10 cellular contexts compared by ENCODE assay signal in genomic region chr1:76336951-76337371, GRCh38.
A peak's percentile ranks its signal among the peaks of the same experiment; 100 is the strongest.
DNase-seq lines count a peak whose midpoint lies in the region; ATAC-seq and TF ChIP-seq lines count a peak whose summit lies in the region.
"Had no signal": no experiment of that assay in that cellular context is flagged by ENCODE, and none has a peak within 500 bp of the region (broad histone marks: within the 10 kb centered on the region; RNA-seq: fewer than 3 reads in every experiment).

No MANE protein-coding gene starts in this region.

- H4K91ac ChIP-seq in H9 (ENCODE audit: insufficient read length, low read depth, low read length) = no peak overlapping the region

- no peak overlapping the region for H2BK5ac ChIP-seq in H9 (ENCODE audit: insufficient read length, low read length)

- H3K4me1 ChIP-seq in H9 (ENCODE audit: insufficient read depth, low read length) = no peaks in the 10 kb centered on the region; the same call in 1 of the 2 replicates
- H3K4me1 ChIP-seq in OCI-LY7 (ENCODE audit: insufficient read depth, low read length, poor library complexity, severe bottlenecking) = peaks cover 4% of the 10 kb centered on the region
- H3K4me1 ChIP-seq in heart right ventricle = peaks cover 0 to 18% (median 8%) of the 10 kb centered on the region in 9 donors
- H3K4me1 ChIP-seq in skeletal muscle satellite cell (ENCODE audit: control insufficient read depth, insufficient read depth, low read length) = peaks cover 6% of the 10 kb centered on the region

- H3K23me2 ChIP-seq in H9 (ENCODE audit: insufficient read length, low read depth, low read length, poor library complexity, severe bottlenecking) = no peaks in the 10 kb centered on the region

- POLR2A ChIA-PET in OCI-LY7 (lab: Charles Lee) = no interaction called here

- H3K4me2 ChIP-seq in H9 (ENCODE audit: insufficient read depth, insufficient read length, low read length) (no peak overlapping the region), OCI-LY7 (ENCODE audit: low read length) (no peak overlapping the region), skeletal muscle satellite cell (ENCODE audit: low read length) (peak overlapping the region; percentile 35)

- peak overlapping the region in 2 of 3 experiments; percentile 74 to 91; a peak in 2 of 7 replicates for H3K27ac Mint-ChIP-seq in H9

- no peak overlapping the region for H2AFZ ChIP-seq in H9 (ENCODE audit: low read length)
- peak overlapping the region; percentile 37 for H2AFZ ChIP-seq in OCI-LY7 (ENCODE audit: low read length)

- H4K5ac ChIP-seq in H9 (ENCODE audit: insufficient read length, low read depth, low read length) = no peak overlapping the region

- H3K27me3 ChIP-seq in H9 (ENCODE audit: insufficient read depth, low read length) = no peaks in the 10 kb centered on the region
- no peaks in the 10 kb centered on the region for H3K27me3 ChIP-seq in heart right ventricle
- no peaks in the 10 kb centered on the region for H3K27me3 ChIP-seq in skeletal muscle satellite cell (ENCODE audit: control insufficient read depth, insufficient read depth, low read length)
- H3K27me3 ChIP-seq: neutrophil had no signal

- no peaks in the 10 kb centered on the region for H3K27me3 Mint-ChIP-seq in H9 (ENCODE audit: low read depth)

- no peaks in the 10 kb centered on the region for H3K9me3 ChIP-seq in H9 (ENCODE audit: control insufficient read depth, low read depth, low read length)
- no peaks in the 10 kb centered on the region for H3K9me3 ChIP-seq in OCI-LY7 (ENCODE audit: low read length)
- peaks cover 0 to 4% (median 0%) of the 10 kb centered on the region in 11 donors for H3K9me3 ChIP-seq in heart right ventricle
- no peaks in the 10 kb centered on the region for H3K9me3 ChIP-seq in skeletal muscle satellite cell (replicated peaks; ENCODE audit: low read length)
- H3K9me3 ChIP-seq: neutrophil had no signal

- no peak overlapping the region for H2BK20ac ChIP-seq in H9 (ENCODE audit: low read depth, low read length, poor library complexity, severe bottlenecking)

- no peak overlapping the region for H3T11ph ChIP-seq in H9 (ENCODE audit: low read length)

- peaks cover 3 to 4% of the 10 kb centered on the region in 2 experiments; a peak in 2 of 5 replicates for H3K9me3 Mint-ChIP-seq in H9

- TF ChIP-seq CTCF in H9 (conservative IDR thresholded peaks at IDR 0.05) (no peak), OCI-LY7 (conservative IDR thresholded peaks at IDR 0.05; ENCODE audit: low read length) (no peak), heart right ventricle (IDR thresholded peaks at IDR 0.05) (no peak)

- no peak overlapping the region for H3K4ac ChIP-seq in H9 (ENCODE audit: low read depth, low read length)

- H3K9me2 ChIP-seq in OCI-LY7 (ENCODE audit: insufficient read depth, low read length) = 0 out of 2 replicates have a peak, but pooled peaks cover 4% of the 10 kb centered on the region

- H3K79me2 ChIP-seq in H9 (ENCODE audit: insufficient read depth, low read length) (no peaks in the 10 kb centered on the region), OCI-LY7 (ENCODE audit: insufficient read depth, low read depth, low read length) (no peaks in the 10 kb centered on the region)

- no peak overlapping the region for H2BK15ac ChIP-seq in H9 (ENCODE audit: low read depth, low read length)

- BruUV-seq in OCI-LY7 (replicated peaks; lab: Mats Ljungman, UMichigan) = no TSS peak

- peaks cover 0 to 5% (median 0%) of the 10 kb centered on the region in 3 experiments; a peak in 2 of 7 replicates for H3K36me3 Mint-ChIP-seq in H9 (ENCODE audit: insufficient read depth in 1 of 3, low read depth in 3 of 3)

- no CpG with 5 or more reads among the region's 8 CpGs for WGBS in H9 (ENCODE audit: extremely low coverage, insufficient read length, low lambda C conversion rate)
- WGBS in heart right ventricle, 2 donors = 37 to 38% methylated on average over 8 of the region's 8 CpGs

- H3K14ac ChIP-seq in H9 (ENCODE audit: insufficient read depth, low read length) = no peak overlapping the region

- H3K23ac ChIP-seq in H9 (ENCODE audit: insufficient read length, low read depth, low read length) = no peak overlapping the region

- H2AK5ac ChIP-seq in H9 (ENCODE audit: insufficient read length, low read length) = no peak overlapping the region

- no peak overlapping the region for H3K56ac ChIP-seq in H9 (ENCODE audit: insufficient read length, low read depth, low read length)

- no peak overlapping the region for H3K18ac ChIP-seq in H9 (ENCODE audit: insufficient read length, low read depth, low read length)

- peaks cover 8 to 19% of the 10 kb centered on the region in 2 experiments for H3K4me1 Mint-ChIP-seq in H9

- in situ Hi-C loops in ACHN (cut with HindIII; ENCODE audit: low pct_ligation_motif_present, low pct_unique_long_range_greater_than_20kb, low sequenced_read_pairs) = no loop called here

- CTCF ChIA-PET in OCI-LY7 (lab: Charles Lee; ENCODE audit: unreplicated experiment) = no interaction called here

- no peak overlapping the region for H3K4me3 ChIP-seq in OCI-LY7 (ENCODE audit: low read depth, low read length, poor library complexity, severe bottlenecking)
- no peak overlapping the region for H3K4me3 ChIP-seq in heart right ventricle
- no peak overlapping the region for H3K4me3 ChIP-seq in skeletal muscle satellite cell (ENCODE audit: low read length)

- no peak overlapping the region for H3K9ac ChIP-seq in H9 (ENCODE audit: extremely low read depth, insufficient read length, low read length)
- no peak overlapping the region for H3K9ac ChIP-seq in skeletal muscle satellite cell (ENCODE audit: low read depth, low read length)

- no peaks in the 10 kb centered on the region for H3K36me3 ChIP-seq in OCI-LY7 (ENCODE audit: insufficient read depth, low read length)
- no peaks in the 10 kb centered on the region for H3K36me3 ChIP-seq in heart right ventricle
- no peaks in the 10 kb centered on the region for H3K36me3 ChIP-seq in skeletal muscle satellite cell (ENCODE audit: insufficient read depth, low read length)
- H3K36me3 ChIP-seq: neutrophil, WERI-Rb-1 had no signal

- H4K20me1 ChIP-seq in H9 (ENCODE audit: control insufficient read depth, insufficient read depth, insufficient read length) = no peaks in the 10 kb centered on the region
- no peaks in the 10 kb centered on the region for H4K20me1 ChIP-seq in OCI-LY7 (ENCODE audit: insufficient read depth, low read length)

- H2BK12ac ChIP-seq in H9 (ENCODE audit: insufficient read length, low read depth, low read length) = no peak overlapping the region

- H2BK120ac ChIP-seq in H9 (ENCODE audit: low read depth, low read length, poor library complexity, severe bottlenecking) = no peak overlapping the region

- ATAC-seq in heart right ventricle (peak; percentile 61 to 96 (median 85)), HG02870 (IDR thresholded peaks at IDR 0.05; ENCODE audit: unreplicated experiment) (no peak)

- peak; percentile 30 for DNase-seq in H9
- DNase-seq in OCI-LY7 (ENCODE audit: low spot score) = peak; percentile 5
- peak; percentile 56 to 68 for DNase-seq in heart right ventricle
- no peak for DNase-seq in ACHN
- DNase-seq in stimulated activated naive CD4-positive, alpha-beta T cell treated with Interleukin-2 at 50 U/mL for 16 hours (lab: John Stamatoyannopoulos, UW) = no peak
- DNase-seq in middle frontal gyrus (ENCODE audit: extremely low spot score, low spot score) = no peak
- DNase-seq: WERI-Rb-1 had no signal

- H3K27ac ChIP-seq in H9 (ENCODE audit: insufficient read length, low read depth, low read length) = no peak overlapping the region
- H3K27ac ChIP-seq in OCI-LY7 (ENCODE audit: low read depth, low read length, poor library complexity, severe bottlenecking) = no peak overlapping the region
- no peak overlapping the region for H3K27ac ChIP-seq in heart right ventricle
- H3K27ac ChIP-seq: neutrophil, WERI-Rb-1 had no signal

- no peak overlapping the region for H3K4me3 Mint-ChIP-seq in H9

- H4K8ac ChIP-seq in H9 (replicated peaks; ENCODE audit: insufficient read length, low read depth, low read length) = no peak overlapping the region

- intact Hi-C loops in OCI-LY7 (cut with micrococcal nuclease; ENCODE audit: unreplicated experiment) = no loop called here
- intact Hi-C loops in heart right ventricle (cut with DNase I) = loop anchor here in 5 of 10 donors (10.0 kb wide), 3 partner anchors 182 to 798 kb away; no protein-coding TSS in a partner anchor

- H3K79me1 ChIP-seq in H9 (ENCODE audit: insufficient read depth, low read depth, low read length, poor library complexity, severe bottlenecking) = no peaks in the 10 kb centered on the region

Comparison
In these comparisons a context has a peak if more than half of its experiments do, and no peak if none do; other contexts are left out.
1. DNase-seq: peak in H9 (single experiment), OCI-LY7 (single experiment) and heart right ventricle (2 of 2); none in ACHN (single experiment), stimulated activated naive CD4-positive, alpha-beta T cell treated with Interleukin-2 at 50 U/mL for 16 hours (single experiment) and middle frontal gyrus (single experiment).